Comparison of ENCODE assay signal across 8 cellular contexts in the genomic region with DNA sequence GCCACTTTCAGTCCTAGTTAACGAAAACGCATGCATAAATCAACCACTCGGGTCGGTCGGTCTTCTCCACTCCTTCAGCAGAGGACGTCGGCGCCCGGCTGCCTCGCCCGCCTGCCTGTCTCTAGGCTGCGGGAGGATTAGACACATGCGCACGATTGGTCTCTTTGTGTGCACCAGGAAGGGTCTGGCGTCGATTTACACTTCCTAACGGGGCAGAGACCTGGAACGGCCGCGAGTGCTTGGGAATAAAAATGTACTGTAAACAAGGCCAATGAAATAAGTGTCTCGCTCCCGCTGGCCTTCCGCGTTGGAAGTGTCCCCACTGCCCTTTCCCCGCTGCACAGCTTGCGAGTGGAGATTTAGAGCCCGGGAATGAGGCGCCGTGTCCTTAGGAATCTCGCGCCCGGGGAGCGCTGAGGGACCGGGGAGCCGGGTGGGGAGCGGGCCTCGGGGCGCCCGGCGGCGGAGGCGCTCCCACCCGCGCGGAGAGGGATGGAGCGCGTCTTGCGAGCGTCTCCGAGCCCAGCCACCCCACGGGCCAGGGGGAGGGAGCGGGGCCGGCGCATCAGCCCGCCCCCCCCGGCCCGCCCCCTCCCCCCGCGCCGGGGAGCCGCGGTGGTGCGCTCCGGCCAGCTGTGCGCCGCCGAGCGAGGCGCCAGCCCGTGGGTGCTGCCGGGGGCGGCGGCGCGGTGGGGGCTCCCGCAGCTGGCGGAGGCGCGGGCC. TPM values are rescaled to one million over a fixed set of nuclear protein-coding genes. Genes with fewer than 3 reads are reported as not detected.
A peak's percentile ranks its signal among the peaks of the same experiment; 100 is the strongest.
DNase-seq lines count a peak whose midpoint lies in the region.

A gene (plus strand): TSS at position 636 of the 723 bp plus-strand sequence.

- peaks cover 51% of the 10 kb centered on the region for H3K27me3 Mint-ChIP-seq in activated naive CD4-positive, alpha-beta T cell treated with anti-CD3 and anti-CD28 coated beads for 36 hours (ENCODE audit: low read depth)

- peak within 1 kb of the TSS in 13 of 21 experiments; percentile 10 to 77 (median 36) for H3K27ac ChIP-seq in skin epidermis

- H3K4me1 Mint-ChIP-seq in activated naive CD4-positive, alpha-beta T cell treated with anti-CD3 and anti-CD28 coated beads for 36 hours (ENCODE audit: low read depth) = peaks cover 15% of the 10 kb centered on the region

- H3K36me3 Mint-ChIP-seq in activated naive CD4-positive, alpha-beta T cell treated with anti-CD3 and anti-CD28 coated beads for 36 hours (ENCODE audit: low read depth) = no peaks in the 10 kb centered on the region

- no peaks in the 10 kb centered on the region for H3K9me3 Mint-ChIP-seq in activated naive CD4-positive, alpha-beta T cell treated with anti-CD3 and anti-CD28 coated beads for 36 hours

- H3K27ac Mint-ChIP-seq in activated naive CD4-positive, alpha-beta T cell treated with anti-CD3 and anti-CD28 coated beads for 36 hours = no peak within 1 kb of the TSS

- peak within 1 kb of the TSS; percentile 32 to 43 (median 37) for H3K4me3 ChIP-seq in skin epidermis

- H3K4me3 Mint-ChIP-seq in activated naive CD4-positive, alpha-beta T cell treated with anti-CD3 and anti-CD28 coated beads for 36 hours = peak within 1 kb of the TSS; percentile 37

- intact Hi-C loops in activated naive CD4-positive, alpha-beta T cell treated with anti-CD3 and anti-CD28 coated beads for 36 hours (cut with micrococcal nuclease) = no loop called here

- CTCF ChIA-PET in activated naive CD4-positive, alpha-beta T cell treated with anti-CD3 and anti-CD28 coated beads for 36 hours (lab: Charles Lee) = no interaction called here

- no peak for DNase-seq in activated naive CD4-positive, alpha-beta T cell treated with anti-CD3 and anti-CD28 coated beads for 36 hours
- DNase-seq in activated naive CD4-positive, alpha-beta T cell treated with anti-CD3 and anti-CD28 coated beads, Interleukin-2, amount 50 U/mL, for 16 hours = no peak
- peak; percentile 63 for DNase-seq in NCI-H774 (lab: John Stamatoyannopoulos, UW)
- peak; percentile 75 for DNase-seq in cerebellum (ENCODE audit: low spot score)
- DNase-seq in iris pigment epithelial cell (ENCODE audit: low read depth) = peak; percentile 73
- DNase-seq in SW480 (ENCODE audit: low spot score) = no peak
- DNase-seq in SIG-M5 (lab: John Stamatoyannopoulos, UW) = no peak

RNA-seq across cellular contexts. Expression of the gene that starts here (rescaled TPM):
- not detected for total RNA-seq in activated naive CD4-positive, alpha-beta T cell treated with anti-CD3 and anti-CD28 coated beads for 36 hours
- 39.6 TPM for total RNA-seq in cerebellum

Comparison
In these comparisons a context has a peak if more than half of its experiments do, and no peak if none do; other contexts are left out.
1. RNA of the gene that starts here (total RNA-seq): 39.6 TPM in cerebellum (single experiment); not detected in activated naive CD4-positive, alpha-beta T cell treated with anti-CD3 and anti-CD28 coated beads for 36 hours; every median in the first group is over 10 times any median in the second.
2. DNase-seq: peak in NCI-H774 (single experiment), cerebellum (single experiment) and iris pigment epithelial cell (single experiment); none in activated naive CD4-positive, alpha-beta T cell treated with anti-CD3 and anti-CD28 coated beads for 36 hours (single experiment), activated naive CD4-positive, alpha-beta T cell treated with anti-CD3 and anti-CD28 coated beads, Interleukin-2, amount 50 U/mL, for 16 hours (single experiment), SW480 (single experiment) and SIG-M5 (single experiment).